In genomic region chr2:62197017-62197586, GRCh38 we compare ENCODE assay signal across 8 cellular contexts. TPM values are rescaled to one million over a fixed set of nuclear protein-coding genes. Genes with fewer than 3 reads are reported as not detected.
DNase-seq lines count a peak whose midpoint lies in the region; ATAC-seq and TF ChIP-seq lines count a peak whose summit lies in the region.

No MANE protein-coding gene starts in this region.

- H3K36me3 ChIP-seq in BE2C (no peaks in the 10 kb centered on the region), mammary epithelial cell (ENCODE audit: insufficient read depth, low read length) (no peaks in the 10 kb centered on the region), right lobe of liver (no peaks in the 10 kb centered on the region)

- WGBS in mammary epithelial cell (ENCODE audit: low coverage, missing lambda C conversion rate), result 0% methylated on average over 11 of the region's 31 CpGs
- WGBS in right lobe of liver (ENCODE audit: insufficient coverage, low coverage, low lambda C conversion rate, missing lambda C conversion rate), result 0% methylated on average over 11 of the region's 31 CpGs

- no peak; the same call in 1 of the 2 replicates for TF ChIP-seq CTCF in BE2C (IDR thresholded peaks at IDR 0.05; ENCODE audit: low read depth, low read length)
- TF ChIP-seq CTCF in mammary epithelial cell (conservative IDR thresholded peaks at IDR 0.05 in 1 of 2, IDR thresholded peaks at IDR 0.05 in 1 of 2; ENCODE audit: extremely low read depth in 1 of 2, insufficient read depth in 1 of 2, low read depth in 1 of 2, low read length in 2 of 2), result peak in 1 of 2 donors; percentile 29
- peak in 1 of 4 donors; percentile 5 for TF ChIP-seq CTCF in right lobe of liver (IDR thresholded peaks at IDR 0.05)

- H3K9me3 ChIP-seq in BE2C, result no peaks in the 10 kb centered on the region
- H3K9me3 ChIP-seq in mammary epithelial cell (replicated peaks; ENCODE audit: insufficient read depth, low read length), result no peaks in the 10 kb centered on the region
- H3K9me3 ChIP-seq in right lobe of liver, result no peaks in the 10 kb centered on the region

- peak overlapping the region; percentile 87 for H3K4me2 ChIP-seq in mammary epithelial cell (ENCODE audit: insufficient read depth, low read depth, low read length)

- peaks cover 7% of the 10 kb centered on the region for H4K20me1 ChIP-seq in mammary epithelial cell (ENCODE audit: insufficient read depth, low read length)

- ATAC-seq in right lobe of liver (peak; percentile 37 to 51 (median 43)), GM18519 (IDR thresholded peaks at IDR 0.05; ENCODE audit: low FRiP score, unreplicated experiment) (no peak)
- ATAC-seq in stimulated activated naive CD8-positive, alpha-beta T cell treated with anti-CD3 and anti-CD28 coated beads, Interleukin-15, Interleukin-2, amounts not matched to agents 100 U/mL and 50 U/mL, for 24 hours, result peak; percentile 15

- peak overlapping the region; percentile 78 for H3K9ac ChIP-seq in mammary epithelial cell (ENCODE audit: insufficient read depth, low read length)

- peaks cover 59% of the 10 kb centered on the region for H3K79me2 ChIP-seq in mammary epithelial cell (ENCODE audit: insufficient read depth, low read length)

- no peaks in the 10 kb centered on the region for H3K27me3 ChIP-seq in BE2C
- H3K27me3 ChIP-seq in mammary epithelial cell (ENCODE audit: insufficient read depth, low read length), result no peaks in the 10 kb centered on the region
- H3K27me3 ChIP-seq in right lobe of liver, result no peaks in the 10 kb centered on the region

- no TSS peak for BruUV-seq in mammary epithelial cell (replicated peaks; lab: Mats Ljungman, UMichigan)

- intact Hi-C loops in mammary epithelial cell (cut with micrococcal nuclease), result loop anchor here (1.0 to 5.0 kb wide), 4 partner anchors 48 to 214 kb away; no protein-coding TSS in a partner anchor
- intact Hi-C loops in right lobe of liver (cut with DNase I), result no loop called here

- DNase-seq in BE2C, result peak; percentile 21
- peak; percentile 21 for DNase-seq in HCEC 1CT
- DNase-seq in T-helper 2 cell, result peak in 3 of 5 experiments; percentile 20 to 62 (median 49)
- DNase-seq in mammary epithelial cell, result no peak
- DNase-seq in right lobe of liver, result peak; percentile 43 to 70 (median 59)
- DNase-seq in stimulated activated naive CD8-positive, alpha-beta T cell treated with anti-CD3 and anti-CD28 coated beads, Interleukin-15, Interleukin-2, amounts not matched to agents 100 U/mL and 50 U/mL, for 24 hours, result peak; percentile 55
- no peak for DNase-seq in NCI-H446 (lab: John Stamatoyannopoulos, UW)

- peak overlapping the region; percentile 95 for H2AFZ ChIP-seq in mammary epithelial cell (ENCODE audit: low read depth, low read length)

- CTCF ChIA-PET in mammary epithelial cell (lab: Charles Lee; ENCODE audit: low non-redundant PET), result no interaction called here

- peak overlapping the region; percentile 78 for H3K4me3 ChIP-seq in BE2C (ENCODE audit: low read depth, low read length)
- peak overlapping the region; percentile 73 to 95 (median 76) for H3K4me3 ChIP-seq in mammary epithelial cell (replicated peaks in 1 of 3; ENCODE audit: insufficient read depth in 1 of 3, low read depth in 2 of 3, low read length in 3 of 3)
- peak overlapping the region; percentile 88 to 93 (median 91) for H3K4me3 ChIP-seq in right lobe of liver

- H3K27ac ChIP-seq in mammary epithelial cell (ENCODE audit: insufficient read depth, low read depth, low read length) (peak overlapping the region; percentile 49), right lobe of liver (peak overlapping the region; percentile 92 to 95 (median 95))

- TF ChIP-seq POLR2A in right lobe of liver (IDR thresholded peaks at IDR 0.05), result no peak

- dilution Hi-C loops in mammary epithelial cell (cut with HindIII; ENCODE audit: low sequenced_read_pairs), result no loop called here

- in situ Hi-C loops in mammary epithelial cell (cut with MboI; ENCODE audit: low sequenced_read_pairs in 2 of 2), result no loop called here

- H3K4me1 ChIP-seq in BE2C, result no peaks in the 10 kb centered on the region
- H3K4me1 ChIP-seq in mammary epithelial cell (ENCODE audit: insufficient read depth, low read length), result peaks cover 10% of the 10 kb centered on the region
- peaks cover 0 to 52% (median 16%) of the 10 kb centered on the region in 4 donors for H3K4me1 ChIP-seq in right lobe of liver

RNA-seq across cellular contexts. Expression of gene B3GNT2, which starts 1.2 kb away (rescaled TPM):
- 8.0 TPM for polyA plus RNA-seq in BE2C (2012; ENCODE audit: insufficient read depth, insufficient read length, low read depth)
- total RNA-seq in mammary epithelial cell, result 10 to 100 TPM; 35.2 to 44.8 TPM
- polyA plus RNA-seq in mammary epithelial cell, result 21.2 TPM
- 32.4 TPM for polyA minus RNA-seq in mammary epithelial cell
- 10 to 100 TPM in 3 of 6 experiments, 1 to 10 TPM in 3; 9.1 to 11.0 (median 9.9) TPM for total RNA-seq in right lobe of liver

Comparison
In these comparisons a context has a peak if more than half of its experiments do, and no peak if none do; other contexts are left out.
1. DNase-seq: peak in BE2C (single experiment), HCEC 1CT (single experiment), T-helper 2 cell (3 of 5), right lobe of liver (3 of 3) and stimulated activated naive CD8-positive, alpha-beta T cell treated with anti-CD3 and anti-CD28 coated beads, Interleukin-15, Interleukin-2, amounts not matched to agents 100 U/mL and 50 U/mL, for 24 hours (single experiment); none in mammary epithelial cell (single experiment) and NCI-H446 (0 of 2).
2. Peak in every context shown above with its lines, with median percentiles within 50 percentile points of each other: H3K4me3 ChIP-seq.